ENCODE assay signal across 23 cellular contexts in genomic region chr20:21433329-21433890, GRCh38. TPM values are rescaled to one million over a fixed set of nuclear protein-coding genes. Genes with fewer than 3 reads are reported as not detected.
DNase-seq lines count a peak whose midpoint lies in the region; ATAC-seq, FAIRE-seq and TF ChIP-seq lines count a peak whose summit lies in the region.
"Had no signal": no experiment of that assay in that cellular context is flagged by ENCODE, and none has a peak within 500 bp of the region (broad histone marks: within the 10 kb centered on the region; RNA-seq: fewer than 3 reads in every experiment).

No MANE protein-coding gene starts in this region.

- no peaks in the 10 kb centered on the region for H3K9me3 Mint-ChIP-seq in WTC11
- H3K9me3 Mint-ChIP-seq: activated T-helper 2 cell treated with anti-CD3 and anti-CD28 coated beads, Interferon-gamma antibody, Interleukin-2, Interleukin-4, amounts not matched to agents 10 μg/mL and 5 μg/mL and 100 μg/mL, durations not matched to agents 14 hours and 24 hours and 36 hours; stimulated activated naive B cell treated with anti-CD40 and anti-IgM and Interleukin-4, amounts not matched to agents 10 μg/mL and 1 μg/mL and 100 μg/mL, for 72 hours; T-cell; type B pancreatic cell had no signal

- DNase-seq in NCI-H82 (lab: John Stamatoyannopoulos, UW) (peak; percentile 59), NCI-H82 treated with DMSO at 0.1 percent for 48 hours (lab: John Stamatoyannopoulos, UW; ENCODE audit: unreplicated experiment) (no peak), PC-3 (peak; percentile 56), endothelial cell of umbilical vein (ENCODE audit: low read depth, low spot score) (peak; percentile 55), stromal cell of bone marrow (ENCODE audit: low read depth) (peak; percentile 18), WTC11 (ENCODE audit: low spot score) (no peak)
- DNase-seq: 8988T; activated CD4-positive, CD25-positive, alpha-beta regulatory T cell treated with anti-CD3 and anti-CD28 coated beads, Interleukin-2, amount 50 U/mL, for 72 hours; amygdala; CD4-positive, alpha-beta memory T cell; DND-41; naive thymus-derived CD8-positive, alpha-beta T cell; NCI-H187 treated with DMSO at 0.1 percent for 48 hours; Peyer's patch; stimulated activated naive B cell treated with anti-CD40 and anti-IgM and Interleukin-4, amounts not matched to agents 10 μg/mL and 1 μg/mL and 100 μg/mL, for 72 hours; T-cell had no signal

- H3K4me1 ChIP-seq in PC-3 (ENCODE audit: insufficient read depth, low read length) (peaks cover 31% of the 10 kb centered on the region), endothelial cell of umbilical vein (ENCODE audit: control insufficient read depth, extremely low read depth, insufficient read depth, low read length) (peaks cover 13% of the 10 kb centered on the region)
- H3K4me1 ChIP-seq: Peyer's patch had no signal

- H2AFZ ChIP-seq in PC-3 (ENCODE audit: low read length) (no peak overlapping the region), endothelial cell of umbilical vein (ENCODE audit: low read depth, low read length) (peak overlapping the region; percentile 9)

- dilution Hi-C loops in endothelial cell of umbilical vein (cut with MboI; ENCODE audit: extremely low pct_ligation_motif_present, low sequenced_read_pairs) = no loop called here

- H3K9me3 ChIP-seq in PC-3 (ENCODE audit: low read length) (no peaks in the 10 kb centered on the region), endothelial cell of umbilical vein (replicated peaks; ENCODE audit: control insufficient read depth, insufficient read depth, low read length) (no peaks in the 10 kb centered on the region)
- H3K9me3 ChIP-seq: Peyer's patch had no signal

- no peaks in the 10 kb centered on the region for H3K36me3 Mint-ChIP-seq in WTC11
- H3K36me3 Mint-ChIP-seq: CD4-positive, alpha-beta memory T cell; memory B cell; naive thymus-derived CD8-positive, alpha-beta T cell; stimulated activated naive B cell treated with anti-CD40 and anti-IgM and Interleukin-4, amounts not matched to agents 10 μg/mL and 1 μg/mL and 100 μg/mL, for 72 hours; T-cell; type B pancreatic cell had no signal

- H3K79me2 ChIP-seq in PC-3 (ENCODE audit: low read length) = no peaks in the 10 kb centered on the region
- no peaks in the 10 kb centered on the region for H3K79me2 ChIP-seq in endothelial cell of umbilical vein (ENCODE audit: control insufficient read depth, insufficient read depth, low read length)

- peak; percentile 49 for FAIRE-seq in endothelial cell of umbilical vein (lab: Jason Lieb, UNC)

- H3K4me2 ChIP-seq in PC-3 (ENCODE audit: low read length) (no peak overlapping the region), endothelial cell of umbilical vein (ENCODE audit: insufficient read depth, low read length) (no peak overlapping the region)

- TF ChIP-seq CTCF in PC-3 (conservative IDR thresholded peaks at IDR 0.05; ENCODE audit: low read depth, low read length) (no peak), endothelial cell of umbilical vein (IDR thresholded peaks at IDR 0.05; ENCODE audit: extremely low read depth in 1 of 2, insufficient read depth in 1 of 2, low read depth in 1 of 2, low read length in 2 of 2) (no peak), WTC11 (IDR thresholded peaks at IDR 0.05) (no peak)

- H3K27me3 Mint-ChIP-seq in WTC11 (ENCODE audit: low read depth) = no peaks in the 10 kb centered on the region

- no peak overlapping the region for H3K9ac ChIP-seq in PC-3 (ENCODE audit: low read length)
- no peak overlapping the region for H3K9ac ChIP-seq in endothelial cell of umbilical vein (replicated peaks; ENCODE audit: extremely low read depth, insufficient read depth, low read length)

- CTCF ChIA-PET in PC-3 (lab: Charles Lee) (no interaction called here), endothelial cell of umbilical vein (lab: Charles Lee) (interaction anchor here (1.1 kb wide), 1 partner anchor 198 kb away, joined by 4 read pairs; no protein-coding TSS in a partner anchor), WTC11 (lab: Charles Lee) (no interaction called here)

- BruUV-seq in PC-3 (replicated peaks; lab: Mats Ljungman, UMichigan) (no TSS peak), endothelial cell of umbilical vein (replicated peaks; lab: Mats Ljungman, UMichigan) (no TSS peak)

- H3K9me2 ChIP-seq in PC-3 (replicated peaks; ENCODE audit: low read length) = 0 out of 2 replicates have a peak, but pooled peaks cover 3% of the 10 kb centered on the region

- H3K27ac Mint-ChIP-seq in WTC11 = no peak overlapping the region
- H3K27ac Mint-ChIP-seq: activated T-helper 2 cell treated with anti-CD3 and anti-CD28 coated beads, Interferon-gamma antibody, Interleukin-2, Interleukin-4, amounts not matched to agents 10 μg/mL and 5 μg/mL and 100 μg/mL, durations not matched to agents 14 hours and 24 hours and 36 hours; CD4-positive, alpha-beta memory T cell; memory B cell; stimulated activated naive B cell treated with anti-CD40 and anti-IgM and Interleukin-4, amounts not matched to agents 10 μg/mL and 1 μg/mL and 100 μg/mL, for 72 hours; T-cell; type B pancreatic cell had no signal

- H4K20me1 ChIP-seq in PC-3 (ENCODE audit: low read length) = no peaks in the 10 kb centered on the region
- no peaks in the 10 kb centered on the region for H4K20me1 ChIP-seq in endothelial cell of umbilical vein (replicated peaks; ENCODE audit: control insufficient read depth, extremely low read depth, insufficient read depth, low read length)

- H3K4me3 ChIP-seq in PC-3 (ENCODE audit: low read length) (no peak overlapping the region), endothelial cell of umbilical vein (replicated peaks in 1 of 3; ENCODE audit: insufficient read depth in 1 of 3, low read depth in 1 of 3, low read length in 3 of 3) (no peak overlapping the region)
- H3K4me3 ChIP-seq: coronary artery, Peyer's patch had no signal

- no peak overlapping the region for H3K27ac ChIP-seq in PC-3 (ENCODE audit: low read length)
- H3K27ac ChIP-seq in endothelial cell of umbilical vein (ENCODE audit: insufficient read depth, low read depth, low read length) = no peak overlapping the region
- H3K27ac ChIP-seq: coronary artery, Peyer's patch had no signal

- H3K36me3 ChIP-seq in PC-3 (ENCODE audit: low read depth, low read length) (no peaks in the 10 kb centered on the region), endothelial cell of umbilical vein (ENCODE audit: control insufficient read depth in 2 of 2, extremely low read depth in 1 of 2, insufficient read depth in 2 of 2, low read length in 2 of 2) (no peaks in the 10 kb centered on the region)
- H3K36me3 ChIP-seq: Peyer's patch had no signal

- H3K4me3 Mint-ChIP-seq in WTC11 = no peak overlapping the region
- H3K4me3 Mint-ChIP-seq: CD4-positive, alpha-beta memory T cell; memory B cell; naive thymus-derived CD8-positive, alpha-beta T cell; stimulated activated naive B cell treated with anti-CD40 and anti-IgM and Interleukin-4, amounts not matched to agents 10 μg/mL and 1 μg/mL and 100 μg/mL, for 72 hours; T-cell; type B pancreatic cell had no signal

- TF ChIP-seq POLR2A in endothelial cell of umbilical vein (IDR thresholded peaks at IDR 0.05; ENCODE audit: low read depth, low read length) = no peak

- ATAC-seq in PC-3 (peak; percentile 45), HG03196 (IDR thresholded peaks at IDR 0.05; ENCODE audit: unreplicated experiment) (no peak), HG03159 (IDR thresholded peaks at IDR 0.05; ENCODE audit: unreplicated experiment) (no peak), WTC11 (no peak)
- ATAC-seq: naive thymus-derived CD8-positive, alpha-beta T cell; stimulated activated naive B cell treated with anti-CD40 and anti-IgM and Interleukin-4, amounts not matched to agents 10 μg/mL and 1 μg/mL and 100 μg/mL, for 72 hours; T-cell had no signal

- H3K4me1 Mint-ChIP-seq in WTC11 = peaks cover 9% of the 10 kb centered on the region
- H3K4me1 Mint-ChIP-seq: CD4-positive, alpha-beta memory T cell; memory B cell; naive thymus-derived CD8-positive, alpha-beta T cell; stimulated activated naive B cell treated with anti-CD40 and anti-IgM and Interleukin-4, amounts not matched to agents 10 μg/mL and 1 μg/mL and 100 μg/mL, for 72 hours; T-cell had no signal

- H3K9me1 ChIP-seq in endothelial cell of umbilical vein (replicated peaks; ENCODE audit: control insufficient read depth, extremely low read depth, insufficient read depth, low read length) = no peaks in the 10 kb centered on the region

- no peaks in the 10 kb centered on the region for H3F3A ChIP-seq in PC-3 (ENCODE audit: low read length, unreplicated experiment)

- H3K27me3 ChIP-seq in PC-3 (ENCODE audit: low read length) (no peaks in the 10 kb centered on the region), endothelial cell of umbilical vein (ENCODE audit: control insufficient read depth in 2 of 2, insufficient read depth in 2 of 2, low read length in 2 of 2) (no peaks in the 10 kb centered on the region)
- H3K27me3 ChIP-seq: Peyer's patch had no signal

- POLR2A ChIA-PET in PC-3 (lab: Charles Lee; ENCODE audit: unreplicated experiment) = no interaction called here
- POLR2A ChIA-PET in endothelial cell of umbilical vein (lab: Charles Lee) = no interaction called here
- POLR2A ChIA-PET in WTC11 (lab: Charles Lee) = no interaction called here

- intact Hi-C loops in PC-3 (cut with micrococcal nuclease) (no loop called here), endothelial cell of umbilical vein (cut with micrococcal nuclease) (no loop called here)

TF ChIP-seq in endothelial cell of umbilical vein, 7 proteins besides CTCF, POLR2A, EP300 and RAD21 (continues in another document):
- TF ChIP-seq JUN (IDR thresholded peaks at IDR 0.05; ENCODE audit: borderline replicate concordance, insufficient read depth, insufficient read length, low read depth) (peak; percentile 59), FOS (IDR thresholded peaks at IDR 0.05; ENCODE audit: borderline replicate concordance, insufficient read depth, low read length) (peak; percentile 57), POLR2AphosphoS5 (IDR thresholded peaks at IDR 0.05; ENCODE audit: insufficient read depth, low read depth, low read length) (no peak)

TF ChIP-seq in WTC11, 78 proteins besides CTCF, POLR2A, EP300 and RAD21 (continues in another document):
- no peak for TF ChIP-seq ZNF317 (CRISPR knock-in tag; IDR thresholded peaks at IDR 0.05; ENCODE audit: borderline replicate concordance, low read depth)

RNA-seq across cellular contexts. Expression of gene NKX2-4, which starts 36.1 kb away (rescaled TPM):
- total RNA-seq in PC-3 (2014; rRNA removed) (not detected in 2 replicates), endothelial cell of umbilical vein (not detected in 2 replicates), WTC11 (2021) (0.07 to 0.11 TPM in 2 of 3 replicates, not detected in the other)
- not detected in 2 replicates for polyA plus RNA-seq in endothelial cell of umbilical vein
- not detected in 2 replicates for polyA plus RNA-seq in endothelial cell of umbilical vein (2011; cell fraction: cytosol; rRNA removed)
- polyA plus RNA-seq in endothelial cell of umbilical vein (2011; cell fraction: nucleus; rRNA removed) = not detected in 2 replicates
- not detected in 2 replicates for polyA plus RNA-seq in endothelial cell of umbilical vein (2012)
- polyA minus RNA-seq in endothelial cell of umbilical vein = not detected in 2 replicates
- polyA minus RNA-seq in endothelial cell of umbilical vein (2011; cell fraction: cytosol; rRNA and poly(A)+ RNA removed) = not detected
- polyA minus RNA-seq in endothelial cell of umbilical vein (2011; cell fraction: nucleus; rRNA and poly(A)+ RNA removed) = not detected in 2 replicates
- total RNA-seq: activated T-helper 2 cell treated with anti-CD3 and anti-CD28 coated beads, Interferon-gamma antibody, Interleukin-2, Interleukin-4, amounts not matched to agents 10 μg/mL and 5 μg/mL and 100 μg/mL, durations not matched to agents 14 hours and 24 hours and 36 hours; CD4-positive, alpha-beta memory T cell; naive thymus-derived CD8-positive, alpha-beta T cell; Peyer's patch; posterior vena cava; T-cell had no signal
- polyA plus RNA-seq: CD4-positive, alpha-beta memory T cell; naive thymus-derived CD8-positive, alpha-beta T cell had no signal

Comparison
In these comparisons a context has a peak if more than half of its experiments do, and no peak if none do; other contexts are left out.
1. DNase-seq: peak in NCI-H82 (single experiment), PC-3 (single experiment), endothelial cell of umbilical vein (single experiment) and stromal cell of bone marrow (single experiment); none in NCI-H82 treated with DMSO at 0.1 percent for 48 hours (single experiment) and WTC11 (single experiment).